ENCODE assay signal across 35 cellular contexts in genomic region chr16:28040039-28040438, GRCh38. TPM values are rescaled to one million over a fixed set of nuclear protein-coding genes. Genes with fewer than 3 reads are reported as not detected.
"Had no signal": no experiment of that assay in that cellular context is flagged by ENCODE, and none has a peak within 500 bp of the region (broad histone marks: within the 10 kb centered on the region; RNA-seq: fewer than 3 reads in every experiment).

No MANE protein-coding gene starts in this region.

- H3K4me1 ChIP-seq: adrenal gland, Peyer's patch, SJSA1 had no signal

- H3K4me1 Mint-ChIP-seq: activated CD4-positive, alpha-beta T cell treated with anti-CD3 and anti-CD28 coated beads for 36 hours; activated CD4-positive, alpha-beta T cell treated with anti-CD3 and anti-CD28 coated beads, Interleukin-2, amount 10 ng/mL, durations not matched to agents 7 days and 5 days had no signal

- H3K4me2 ChIP-seq: SK-N-SH had no signal

- H3K27me3 ChIP-seq: adrenal gland, brain microvascular endothelial cell, MG63, Peyer's patch had no signal

- FAIRE-seq: TTC549 had no signal

- H3K4me3 ChIP-seq: adrenal gland, MG63, Peyer's patch, SJSA1 had no signal

- ATAC-seq: activated CD4-positive, alpha-beta T cell treated with anti-CD3 and anti-CD28 coated beads for 36 hours; activated CD4-positive, CD25-positive, alpha-beta regulatory T cell treated with anti-CD3 and anti-CD28 coated beads, Interleukin-2, amount 50 U/mL, for 24 hours; activated CD8-positive, alpha-beta T cell treated with anti-CD3 and anti-CD28 coated beads, Interleukin-2, amount 10 ng/mL, durations not matched to agents 7 days and 5 days; activated naive CD4-positive, alpha-beta T cell treated with anti-CD3 and anti-CD28 coated beads, Interleukin-2, amount 50 U/mL, for 72 hours; PC-3 had no signal

- DNase-seq: activated CD4-positive, alpha-beta T cell treated with anti-CD3 and anti-CD28 coated beads for 36 hours; activated CD4-positive, alpha-beta T cell treated with anti-CD3 and anti-CD28 coated beads, Interleukin-2, amount 10 ng/mL, durations not matched to agents 7 days and 5 days; activated CD4-positive, alpha-beta T cell treated with anti-CD3 and anti-CD28 coated beads, Interleukin-2, amount 50 U/mL, for 48 hours; activated CD8-positive, alpha-beta T cell treated with anti-CD3 and anti-CD28 coated beads, Interleukin-2, amount 10 ng/mL, durations not matched to agents 7 days and 5 days; activated gamma-delta T cell treated with Interleukin-2 at 50 U/mL for 16 hours; activated naive CD4-positive, alpha-beta T cell treated with anti-CD3 and anti-CD28 coated beads for 36 hours; activated T-cell treated with anti-CD3 and anti-CD28 coated beads, Interleukin-2, amount 50 U/mL, for 24 hours; adrenal gland; anterior cingulate cortex; brain microvascular endothelial cell; central memory CD4-positive, alpha-beta T cell; Kasumi-1; KG1; MG63; NCI-H1048; NCI-H1105 treated with DMSO at 0.1 percent for 48 hours; NCI-H1436; NCI-H1694; NCI-H1930; NCI-H2081 treated with DMSO at 0.1 percent for 48 hours; NCI-H345; NCI-H524 treated with DMSO at 0.1 percent for 48 hours; PC-3; Peyer's patch; RPMI8226; SHP77 treated with DMSO at 0.1 percent for 48 hours; SK-N-SH had no signal

- H3K9ac ChIP-seq: SK-N-SH had no signal

- H3K36me3 Mint-ChIP-seq: activated naive CD4-positive, alpha-beta T cell treated with anti-CD3 and anti-CD28 coated beads, Interleukin-2, amount 50 U/mL, for 72 hours had no signal

- H3K9me3 Mint-ChIP-seq: activated CD4-positive, alpha-beta T cell treated with anti-CD3 and anti-CD28 coated beads, Interleukin-2, amount 10 ng/mL, durations not matched to agents 7 days and 5 days; activated naive CD4-positive, alpha-beta T cell treated with anti-CD3 and anti-CD28 coated beads for 36 hours; activated naive CD4-positive, alpha-beta T cell treated with anti-CD3 and anti-CD28 coated beads, Interleukin-2, amount 50 U/mL, for 72 hours; activated T-cell treated with anti-CD3 and anti-CD28 coated beads, Interleukin-2, amount 50 U/mL, for 24 hours; activated T-helper 2 cell treated with anti-CD3 and anti-CD28 coated beads, Interferon-gamma antibody, Interleukin-2, Interleukin-4, amounts not matched to agents 10 μg/mL and 5 μg/mL and 100 μg/mL, durations not matched to agents 14 hours and 24 hours and 36 hours; T-helper 1 cell treated with Interleukin-12 subunit alpha and Interleukin-12 subunit beta and Interleukin-4 antibody, amounts not matched to agents 30 μg/mL and 1 μg/mL, for 36 hours; T-helper 2 cell treated with Interferon-gamma antibody and Interleukin-4, amounts not matched to agents 5 μg/mL and 100 μg/mL, for 36 hours had no signal

- H3K27ac ChIP-seq: adrenal gland, brain microvascular endothelial cell, Peyer's patch, SJSA1 had no signal

- H3K9me3 ChIP-seq: adrenal gland, MG63, Peyer's patch, SJSA1, SK-N-SH had no signal

- H3K9me2 ChIP-seq: SK-N-SH had no signal

- H3K4me3 Mint-ChIP-seq: activated CD4-positive, alpha-beta T cell treated with anti-CD3 and anti-CD28 coated beads for 36 hours; activated CD4-positive, alpha-beta T cell treated with anti-CD3 and anti-CD28 coated beads, Interleukin-2, amount 10 ng/mL, durations not matched to agents 7 days and 5 days; activated CD8-positive, alpha-beta T cell treated with anti-CD3 and anti-CD28 coated beads, Interleukin-2, amount 10 ng/mL, durations not matched to agents 7 days and 5 days; activated naive CD4-positive, alpha-beta T cell treated with anti-CD3 and anti-CD28 coated beads for 36 hours; activated T-cell treated with anti-CD3 and anti-CD28 coated beads, Interleukin-2, amount 50 U/mL, for 24 hours; T-helper 1 cell treated with Interleukin-12 subunit alpha and Interleukin-12 subunit beta and Interleukin-4 antibody, amounts not matched to agents 30 μg/mL and 1 μg/mL, for 36 hours; T-helper 2 cell treated with Interferon-gamma antibody and Interleukin-4, amounts not matched to agents 5 μg/mL and 100 μg/mL, for 36 hours had no signal

- H3K36me3 ChIP-seq: adrenal gland, brain microvascular endothelial cell, MG63, Peyer's patch, SJSA1 had no signal

- H3K27ac Mint-ChIP-seq: activated CD4-positive, alpha-beta T cell treated with anti-CD3 and anti-CD28 coated beads for 36 hours; activated CD4-positive, alpha-beta T cell treated with anti-CD3 and anti-CD28 coated beads, Interleukin-2, amount 10 ng/mL, durations not matched to agents 7 days and 5 days; activated CD8-positive, alpha-beta T cell treated with anti-CD3 and anti-CD28 coated beads, Interleukin-2, amount 10 ng/mL, durations not matched to agents 7 days and 5 days; activated naive CD4-positive, alpha-beta T cell treated with anti-CD3 and anti-CD28 coated beads for 36 hours; activated naive CD4-positive, alpha-beta T cell treated with anti-CD3 and anti-CD28 coated beads, Interleukin-2, amount 50 U/mL, for 72 hours; activated T-cell treated with anti-CD3 and anti-CD28 coated beads, Interleukin-2, amount 50 U/mL, for 24 hours; activated T-helper 2 cell treated with anti-CD3 and anti-CD28 coated beads, Interferon-gamma antibody, Interleukin-2, Interleukin-4, amounts not matched to agents 10 μg/mL and 5 μg/mL and 100 μg/mL, durations not matched to agents 14 hours and 24 hours and 36 hours; T-helper 1 cell treated with Interleukin-12 subunit alpha and Interleukin-12 subunit beta and Interleukin-4 antibody, amounts not matched to agents 30 μg/mL and 1 μg/mL, for 36 hours; T-helper 2 cell treated with Interferon-gamma antibody and Interleukin-4, amounts not matched to agents 5 μg/mL and 100 μg/mL, for 36 hours had no signal

- H3K27me3 Mint-ChIP-seq: activated CD4-positive, alpha-beta T cell treated with anti-CD3 and anti-CD28 coated beads, Interleukin-2, amount 10 ng/mL, durations not matched to agents 7 days and 5 days had no signal

RNA-seq across cellular contexts. Expression of gene GSG1L, which starts 23.5 kb away (rescaled TPM):
- total RNA-seq: activated CD4-positive, alpha-beta T cell treated with anti-CD3 and anti-CD28 coated beads for 36 hours; activated CD4-positive, alpha-beta T cell treated with anti-CD3 and anti-CD28 coated beads, Interleukin-2, amount 10 ng/mL, durations not matched to agents 7 days and 5 days; activated naive CD4-positive, alpha-beta T cell treated with anti-CD3 and anti-CD28 coated beads for 36 hours; activated T-helper 2 cell treated with anti-CD3 and anti-CD28 coated beads, Interferon-gamma antibody, Interleukin-2, Interleukin-4, amounts not matched to agents 10 μg/mL and 5 μg/mL and 100 μg/mL, durations not matched to agents 14 hours and 24 hours and 36 hours; adrenal gland; NCI-H460; PC-3; Peyer's patch; SJSA1 had no signal
- polyA plus RNA-seq: SK-N-SH had no signal
